In genomic region chr11:31106963-31107576, GRCh38 we compare ENCODE assay signal across 8 cellular contexts.
DNase-seq lines count a peak whose midpoint lies in the region; ATAC-seq and TF ChIP-seq lines count a peak whose summit lies in the region.

No MANE protein-coding gene starts in this region.

- H3K4me1 Mint-ChIP-seq in activated CD4-positive, alpha-beta memory T cell treated with anti-CD3 and anti-CD28 coated beads, Interleukin-2, amount 10 ng/mL, durations not matched to agents 7 days and 5 days: no peaks in the 10 kb centered on the region
- no peaks in the 10 kb centered on the region for H3K4me1 Mint-ChIP-seq in stimulated activated memory B cell treated with anti-CD40 and anti-IgM and Interleukin-4, amounts not matched to agents 10 μg/mL and 1 μg/mL and 100 μg/mL, for 72 hours

- no peak overlapping the region for H3K9ac ChIP-seq in fibroblast of lung (ENCODE audit: insufficient read depth, low read length)

- no peaks in the 10 kb centered on the region for H3K79me2 ChIP-seq in fibroblast of lung (ENCODE audit: control insufficient read depth, insufficient read depth, low read length)

- H3K27me3 Mint-ChIP-seq in activated CD4-positive, alpha-beta memory T cell treated with anti-CD3 and anti-CD28 coated beads, Interleukin-2, amount 10 ng/mL, durations not matched to agents 7 days and 5 days: no peaks in the 10 kb centered on the region
- no peaks in the 10 kb centered on the region for H3K27me3 Mint-ChIP-seq in stimulated activated memory B cell treated with anti-CD40 and anti-IgM and Interleukin-4, amounts not matched to agents 10 μg/mL and 1 μg/mL and 100 μg/mL, for 72 hours

- H3K27me3 ChIP-seq in fibroblast of lung (ENCODE audit: control insufficient read depth, insufficient read depth, low read length) (no peaks in the 10 kb centered on the region), neuron (ENCODE audit: insufficient read depth, low read length) (no peaks in the 10 kb centered on the region)

- H3K4me2 ChIP-seq in fibroblast of lung (ENCODE audit: extremely low read depth, insufficient read depth, low read length): no peak overlapping the region

- H3K27ac ChIP-seq in fibroblast of lung (ENCODE audit: insufficient read depth, low read length): no peak overlapping the region

- H3K9me3 Mint-ChIP-seq in activated CD4-positive, alpha-beta memory T cell treated with anti-CD3 and anti-CD28 coated beads, Interleukin-2, amount 10 ng/mL, durations not matched to agents 7 days and 5 days: no peaks in the 10 kb centered on the region
- H3K9me3 Mint-ChIP-seq in stimulated activated memory B cell treated with anti-CD40 and anti-IgM and Interleukin-4, amounts not matched to agents 10 μg/mL and 1 μg/mL and 100 μg/mL, for 72 hours: no peaks in the 10 kb centered on the region

- POLR2A ChIA-PET in activated CD4-positive, alpha-beta memory T cell treated with anti-CD3 and anti-CD28 coated beads, Interleukin-2, amount 10 ng/mL, durations not matched to agents 7 days and 5 days (lab: Charles Lee): no interaction called here

- ATAC-seq in GM19023 (IDR thresholded peaks at IDR 0.05; ENCODE audit: unreplicated experiment) (peak; percentile 91), HG03432 (IDR thresholded peaks at IDR 0.05; ENCODE audit: unreplicated experiment) (peak; percentile 94)
- ATAC-seq in stimulated activated memory B cell treated with anti-CD40 and anti-IgM and Interleukin-4, amounts not matched to agents 10 μg/mL and 1 μg/mL and 100 μg/mL, for 72 hours: no peak

- H3K9me3 ChIP-seq in fibroblast of lung (ENCODE audit: control insufficient read depth, insufficient read depth, low read depth, low read length) (no peaks in the 10 kb centered on the region), neuron (ENCODE audit: low read length) (no peaks in the 10 kb centered on the region)

- no peaks in the 10 kb centered on the region for H3K36me3 ChIP-seq in fibroblast of lung (ENCODE audit: control insufficient read depth, insufficient read depth, low read length)
- no peaks in the 10 kb centered on the region for H3K36me3 ChIP-seq in neuron (ENCODE audit: insufficient read depth, low read length)

- H3K4me1 ChIP-seq in fibroblast of lung (ENCODE audit: control insufficient read depth, extremely low read depth, insufficient read depth, low read length) (no peaks in the 10 kb centered on the region), neuron (ENCODE audit: insufficient read depth, low read length) (peaks cover 73% of the 10 kb centered on the region)

- H4K20me1 ChIP-seq in fibroblast of lung (ENCODE audit: control insufficient read depth, extremely low read depth, insufficient read depth, low read length): no peaks in the 10 kb centered on the region

- DNase-seq in CD1c-positive myeloid dendritic cell (ENCODE audit: extremely low spot score): peak; percentile 44
- DNase-seq in NCI-H524 treated with DMSO at 0.1 percent for 48 hours (lab: John Stamatoyannopoulos, UW): peak; percentile 21
- peak; percentile 47 for DNase-seq in activated CD4-positive, alpha-beta memory T cell treated with anti-CD3 and anti-CD28 coated beads, Interleukin-2, amount 10 ng/mL, durations not matched to agents 7 days and 5 days
- peak; percentile 4 to 53 for DNase-seq in fibroblast of lung (ENCODE audit: low read depth in 2 of 2)

- H2AFZ ChIP-seq in fibroblast of lung (ENCODE audit: low read length) (no peak overlapping the region), neuron (ENCODE audit: low read depth, low read length) (peak overlapping the region; percentile 22)

- H3K4me3 ChIP-seq in fibroblast of lung (replicated peaks in 1 of 4; ENCODE audit: control extremely low read depth in 1 of 4, insufficient read depth in 1 of 4, low read depth in 3 of 4, low read length in 4 of 4): no peak overlapping the region
- H3K4me3 ChIP-seq in neuron (ENCODE audit: low read length): peak overlapping the region; percentile 34

- H3K4me3 Mint-ChIP-seq in activated CD4-positive, alpha-beta memory T cell treated with anti-CD3 and anti-CD28 coated beads, Interleukin-2, amount 10 ng/mL, durations not matched to agents 7 days and 5 days: no peak overlapping the region
- no peak overlapping the region for H3K4me3 Mint-ChIP-seq in stimulated activated memory B cell treated with anti-CD40 and anti-IgM and Interleukin-4, amounts not matched to agents 10 μg/mL and 1 μg/mL and 100 μg/mL, for 72 hours

- TF ChIP-seq CTCF in fibroblast of lung (conservative IDR thresholded peaks at IDR 0.05 in 1 of 2, IDR thresholded peaks at IDR 0.05 in 1 of 2; ENCODE audit: low read depth in 1 of 2, low read length in 2 of 2): peak; percentile 33 to 73

- no peak overlapping the region for H3K27ac Mint-ChIP-seq in activated CD4-positive, alpha-beta memory T cell treated with anti-CD3 and anti-CD28 coated beads, Interleukin-2, amount 10 ng/mL, durations not matched to agents 7 days and 5 days
- H3K27ac Mint-ChIP-seq in stimulated activated memory B cell treated with anti-CD40 and anti-IgM and Interleukin-4, amounts not matched to agents 10 μg/mL and 1 μg/mL and 100 μg/mL, for 72 hours: no peak overlapping the region

- no peaks in the 10 kb centered on the region for H3K36me3 Mint-ChIP-seq in activated CD4-positive, alpha-beta memory T cell treated with anti-CD3 and anti-CD28 coated beads, Interleukin-2, amount 10 ng/mL, durations not matched to agents 7 days and 5 days (ENCODE audit: low read depth)
- no peaks in the 10 kb centered on the region for H3K36me3 Mint-ChIP-seq in stimulated activated memory B cell treated with anti-CD40 and anti-IgM and Interleukin-4, amounts not matched to agents 10 μg/mL and 1 μg/mL and 100 μg/mL, for 72 hours

- CTCF ChIA-PET in activated CD4-positive, alpha-beta memory T cell treated with anti-CD3 and anti-CD28 coated beads, Interleukin-2, amount 10 ng/mL, durations not matched to agents 7 days and 5 days (lab: Charles Lee): interaction anchor here (0.6 to 3.3 kb wide), 14 partner anchors 8 to 1069 kb away, joined by 3 to 22 read pairs (median 4); no protein-coding TSS in a partner anchor
